ENCODE assay signal across 37 cellular contexts in genomic region chr1:50894340-50894739, GRCh38.
"Had no signal": no experiment of that assay in that cellular context is flagged by ENCODE, and none has a peak within 500 bp of the region (broad histone marks: within the 10 kb centered on the region; RNA-seq: fewer than 3 reads in every experiment).

No MANE protein-coding gene starts in this region.

- H3K9me3 ChIP-seq: adrenal gland, Peyer's patch had no signal

- DNase-seq: activated CD4-positive, alpha-beta memory T cell treated with anti-CD3 and anti-CD28 coated beads, Interleukin-2, amount 10 ng/mL, durations not matched to agents 7 days and 5 days; activated CD4-positive, alpha-beta T cell treated with anti-CD3 and anti-CD28 coated beads for 1 hour; activated CD4-positive, alpha-beta T cell treated with anti-CD3 and anti-CD28 coated beads for 48 hours; activated CD4-positive, CD25-positive, alpha-beta regulatory T cell; activated CD8-positive, alpha-beta memory T cell treated with anti-CD3 and anti-CD28 coated beads for 24 hours; activated CD8-positive, alpha-beta memory T cell treated with anti-CD3 and anti-CD28 coated beads, Interleukin-2, amount 10 ng/mL, durations not matched to agents 7 days and 5 days; activated CD8-positive, alpha-beta memory T cell treated with anti-CD3 and anti-CD28 coated beads, Interleukin-2, amount 50 U/mL, for 48 hours; activated gamma-delta T cell; activated naive CD4-positive, alpha-beta T cell treated with Interleukin-2 at 50 U/mL for 16 hours; activated naive CD8-positive, alpha-beta T cell treated with anti-CD3 and anti-CD28 coated beads, Interleukin-2, amount 10 ng/mL, durations not matched to agents 7 days and 5 days; activated T-cell treated with anti-CD3 and anti-CD28 coated beads, Interleukin-2, amount 50 U/mL, for 1 hour; adrenal gland; anterior cingulate cortex; Karpas-422; KBM-7; MG63; NCI-H1048; NCI-H1105 treated with DMSO at 0.1 percent for 48 hours; NCI-H1436; NCI-H1694; NCI-H1930; NCI-H2081 treated with DMSO at 0.1 percent for 48 hours; NCI-H345; NCI-H524 treated with DMSO at 0.1 percent for 48 hours; PC-3; Peyer's patch; RPMI8226; SHP77 treated with DMSO at 0.1 percent for 48 hours; T-cell; T-helper 2 cell; T-helper 9 cell; WERI-Rb-1 had no signal

- ATAC-seq: activated CD8-positive, alpha-beta memory T cell treated with anti-CD3 and anti-CD28 coated beads, Interleukin-2, amount 10 ng/mL, durations not matched to agents 7 days and 5 days; PC-3; SK-N-SH treated with all-trans-retinoic acid at 6 μM for 48 hours; T-cell had no signal

- H3K27me3 Mint-ChIP-seq: activated CD4-positive, alpha-beta memory T cell treated with anti-CD3 and anti-CD28 coated beads, Interleukin-2, amount 10 ng/mL, durations not matched to agents 7 days and 5 days; activated CD8-positive, alpha-beta memory T cell treated with anti-CD3 and anti-CD28 coated beads, Interleukin-2, amount 10 ng/mL, durations not matched to agents 7 days and 5 days; activated naive CD4-positive, alpha-beta T cell treated with anti-CD3 and anti-CD28 coated beads, Interleukin-2, amount 50 U/mL, for 24 hours; activated naive CD8-positive, alpha-beta T cell treated with anti-CD3 and anti-CD28 coated beads, Interleukin-2, amount 10 ng/mL, durations not matched to agents 7 days and 5 days; central memory CD8-positive, alpha-beta T cell; T-cell had no signal

- H3K36me3 ChIP-seq: adrenal gland, cardiac muscle cell, Peyer's patch had no signal

- H3K27ac Mint-ChIP-seq: activated CD4-positive, alpha-beta memory T cell treated with anti-CD3 and anti-CD28 coated beads, Interleukin-2, amount 10 ng/mL, durations not matched to agents 7 days and 5 days; activated CD8-positive, alpha-beta memory T cell treated with anti-CD3 and anti-CD28 coated beads, Interleukin-2, amount 10 ng/mL, durations not matched to agents 7 days and 5 days; activated naive CD4-positive, alpha-beta T cell treated with anti-CD3 and anti-CD28 coated beads, Interleukin-2, amount 50 U/mL, for 24 hours; activated naive CD8-positive, alpha-beta T cell treated with anti-CD3 and anti-CD28 coated beads, Interleukin-2, amount 10 ng/mL, durations not matched to agents 7 days and 5 days; activated T-helper 2 cell treated with anti-CD3 and anti-CD28 coated beads, Interferon-gamma antibody, Interleukin-2, Interleukin-4, amounts not matched to agents 10 μg/mL and 5 μg/mL and 100 μg/mL, durations not matched to agents 14 hours and 24 hours and 36 hours; T-cell had no signal

- H3K9me3 Mint-ChIP-seq: T-cell had no signal

- H3K4me1 Mint-ChIP-seq: activated CD4-positive, alpha-beta memory T cell treated with anti-CD3 and anti-CD28 coated beads, Interleukin-2, amount 10 ng/mL, durations not matched to agents 7 days and 5 days; activated CD8-positive, alpha-beta memory T cell treated with anti-CD3 and anti-CD28 coated beads, Interleukin-2, amount 10 ng/mL, durations not matched to agents 7 days and 5 days had no signal

- H3K4me3 ChIP-seq: adrenal gland, cardiac muscle cell, MG63, Peyer's patch had no signal

- H3K4me3 Mint-ChIP-seq: activated CD4-positive, alpha-beta memory T cell treated with anti-CD3 and anti-CD28 coated beads, Interleukin-2, amount 10 ng/mL, durations not matched to agents 7 days and 5 days; activated CD8-positive, alpha-beta memory T cell treated with anti-CD3 and anti-CD28 coated beads, Interleukin-2, amount 10 ng/mL, durations not matched to agents 7 days and 5 days; activated naive CD4-positive, alpha-beta T cell treated with anti-CD3 and anti-CD28 coated beads, Interleukin-2, amount 50 U/mL, for 24 hours; activated naive CD8-positive, alpha-beta T cell treated with anti-CD3 and anti-CD28 coated beads, Interleukin-2, amount 10 ng/mL, durations not matched to agents 7 days and 5 days; central memory CD8-positive, alpha-beta T cell; T-cell had no signal

- H3K27ac ChIP-seq: adrenal gland, cardiac muscle cell, Peyer's patch, WERI-Rb-1 had no signal

- H3K27me3 ChIP-seq: adrenal gland, cardiac muscle cell, MG63, Peyer's patch had no signal

- H3K4me1 ChIP-seq: adrenal gland, Peyer's patch had no signal
